ENCODE assay signal across 9 cellular contexts in the genomic region with DNA sequence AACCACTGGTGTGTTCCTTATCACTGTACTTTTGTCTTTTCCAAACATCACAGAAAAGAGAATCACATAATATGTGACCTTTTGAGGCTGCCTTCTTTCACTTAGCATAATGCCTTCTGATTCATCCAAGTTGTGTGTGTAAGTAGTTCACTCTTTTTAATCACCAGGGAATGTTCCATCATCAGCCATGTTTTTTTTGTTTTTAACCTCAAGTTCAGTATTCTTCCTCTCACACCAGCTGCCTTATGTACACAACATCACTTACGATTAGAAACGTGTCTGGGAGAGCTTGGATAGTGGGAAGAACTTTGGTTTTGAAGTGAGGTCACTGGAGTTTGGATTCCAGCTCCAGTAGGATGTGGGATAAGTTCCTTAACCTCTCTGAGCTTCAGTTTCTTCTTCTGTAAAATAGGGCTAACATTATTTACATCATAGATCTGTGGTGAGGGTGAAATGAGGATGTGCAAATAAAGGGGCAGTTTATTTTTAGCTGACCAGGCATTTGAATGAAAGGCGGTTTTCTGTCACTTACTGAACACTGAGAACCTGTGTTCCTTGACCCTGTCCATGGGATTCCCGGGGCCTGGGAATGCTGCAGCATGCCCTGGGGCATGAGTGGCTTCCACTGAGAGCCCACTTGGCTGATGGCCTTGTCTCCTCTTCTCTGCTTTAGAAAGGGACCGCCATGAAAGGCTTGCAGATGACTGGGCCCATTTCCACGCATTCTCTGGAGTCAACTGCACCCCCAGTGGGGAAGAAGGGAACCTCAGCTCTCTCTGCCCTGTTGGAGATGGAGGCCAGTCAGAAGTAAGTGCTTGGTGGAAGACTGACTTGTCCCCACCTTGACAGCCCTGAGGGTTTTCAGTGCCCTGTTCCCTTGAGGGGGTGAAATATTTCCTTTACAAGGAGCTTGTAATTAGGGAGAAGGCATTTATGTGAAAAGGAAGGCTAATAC.
DNase-seq lines count a peak whose midpoint lies in the region; ATAC-seq and TF ChIP-seq lines count a peak whose summit lies in the region.
"Had no signal": no experiment of that assay in that cellular context is flagged by ENCODE, and none has a peak within 500 bp of the region (broad histone marks: within the 10 kb centered on the region; RNA-seq: fewer than 3 reads in every experiment).

No MANE protein-coding gene starts in this region.

- peak; percentile 27; the same call in 1 of the 2 replicates for TF ChIP-seq CTCF in OCI-LY3 (IDR thresholded peaks at IDR 0.05; ENCODE audit: low read depth, low read length)
- peak; percentile 64 for TF ChIP-seq CTCF in type B pancreatic cell (conservative IDR thresholded peaks at IDR 0.05)

- no peaks in the 10 kb centered on the region for H3K27me3 ChIP-seq in OCI-LY3 (ENCODE audit: low read depth, low read length)

- H3K4me1 Mint-ChIP-seq in type B pancreatic cell (ENCODE audit: unreplicated experiment) = no peaks in the 10 kb centered on the region

- ATAC-seq in HG03108 (IDR thresholded peaks at IDR 0.05; ENCODE audit: unreplicated experiment) (no peak), GM19463 (IDR thresholded peaks at IDR 0.05; ENCODE audit: unreplicated experiment) (no peak)

- H3K36me3 Mint-ChIP-seq in type B pancreatic cell = peaks cover 42% of the 10 kb centered on the region

- H3K4me1 ChIP-seq in OCI-LY3 (ENCODE audit: low read length) = peaks cover 6% of the 10 kb centered on the region

- no peaks in the 10 kb centered on the region for H4K20me1 ChIP-seq in OCI-LY3 (ENCODE audit: insufficient read depth, low read length)

- no peaks in the 10 kb centered on the region for H3K79me2 ChIP-seq in OCI-LY3 (ENCODE audit: low read length)

- H3K9me3 ChIP-seq in OCI-LY3 (ENCODE audit: insufficient read depth, low read length) = no peaks in the 10 kb centered on the region

- DNase-seq in stimulated activated CD4-positive, alpha-beta T cell treated with anti-CD3 and anti-CD28 coated beads, Interleukin-1b, Interleukin-23, amount 100 ng/mL, for 48 hours = peak; percentile 25
- no peak for DNase-seq in stimulated activated CD4-positive, alpha-beta T cell treated with anti-CD3 and anti-CD28 coated beads, Interleukin-2, amount 100 ng/mL, for 48 hours
- DNase-seq in erythroblast (lab: John Stamatoyannopoulos, UW) = peak; percentile 53
- DNase-seq in type B pancreatic cell (ENCODE audit: extremely low spot score, unreplicated experiment) = no peak
- DNase-seq in NCI-H2107 (lab: John Stamatoyannopoulos, UW) = no peak
- DNase-seq: activated effector memory CD4-positive, alpha-beta T cell treated with anti-CD3 and anti-CD28 coated beads, Interleukin-2, amount 50 U/mL, for 16 hours had no signal

- no peaks in the 10 kb centered on the region for H3K27me3 Mint-ChIP-seq in type B pancreatic cell

- no peak overlapping the region for H3K4me3 Mint-ChIP-seq in type B pancreatic cell

- H3K27ac Mint-ChIP-seq in type B pancreatic cell = no peak overlapping the region

- no peaks in the 10 kb centered on the region for H3K9me3 Mint-ChIP-seq in type B pancreatic cell

- no peak overlapping the region for H3K4me3 ChIP-seq in OCI-LY3 (ENCODE audit: low read length)

- H2AFZ ChIP-seq in OCI-LY3 (ENCODE audit: low read depth, low read length) = no peak overlapping the region

- no peak overlapping the region for H3K4me2 ChIP-seq in OCI-LY3 (ENCODE audit: low read length)

- no peak overlapping the region for H3K27ac ChIP-seq in OCI-LY3 (ENCODE audit: low read length)

- H3K9ac ChIP-seq in OCI-LY3 (ENCODE audit: low read length) = no peak overlapping the region

- peaks cover 31% of the 10 kb centered on the region for H3K36me3 ChIP-seq in OCI-LY3 (replicated peaks; ENCODE audit: low read depth, low read length)

- TF ChIP-seq POLR2A in erythroblast (IDR thresholded peaks at IDR 0.05; ENCODE audit: low read length) = no peak

Comparison
In these comparisons a context has a peak if more than half of its experiments do, and no peak if none do; other contexts are left out.
1. DNase-seq: peak in stimulated activated CD4-positive, alpha-beta T cell treated with anti-CD3 and anti-CD28 coated beads, Interleukin-1b, Interleukin-23, amount 100 ng/mL, for 48 hours (single experiment) and erythroblast (2 of 2); none in stimulated activated CD4-positive, alpha-beta T cell treated with anti-CD3 and anti-CD28 coated beads, Interleukin-2, amount 100 ng/mL, for 48 hours (0 of 2), type B pancreatic cell (single experiment) and NCI-H2107 (single experiment).